1 cellular context compared by ENCODE assay signal in the genomic region with DNA sequence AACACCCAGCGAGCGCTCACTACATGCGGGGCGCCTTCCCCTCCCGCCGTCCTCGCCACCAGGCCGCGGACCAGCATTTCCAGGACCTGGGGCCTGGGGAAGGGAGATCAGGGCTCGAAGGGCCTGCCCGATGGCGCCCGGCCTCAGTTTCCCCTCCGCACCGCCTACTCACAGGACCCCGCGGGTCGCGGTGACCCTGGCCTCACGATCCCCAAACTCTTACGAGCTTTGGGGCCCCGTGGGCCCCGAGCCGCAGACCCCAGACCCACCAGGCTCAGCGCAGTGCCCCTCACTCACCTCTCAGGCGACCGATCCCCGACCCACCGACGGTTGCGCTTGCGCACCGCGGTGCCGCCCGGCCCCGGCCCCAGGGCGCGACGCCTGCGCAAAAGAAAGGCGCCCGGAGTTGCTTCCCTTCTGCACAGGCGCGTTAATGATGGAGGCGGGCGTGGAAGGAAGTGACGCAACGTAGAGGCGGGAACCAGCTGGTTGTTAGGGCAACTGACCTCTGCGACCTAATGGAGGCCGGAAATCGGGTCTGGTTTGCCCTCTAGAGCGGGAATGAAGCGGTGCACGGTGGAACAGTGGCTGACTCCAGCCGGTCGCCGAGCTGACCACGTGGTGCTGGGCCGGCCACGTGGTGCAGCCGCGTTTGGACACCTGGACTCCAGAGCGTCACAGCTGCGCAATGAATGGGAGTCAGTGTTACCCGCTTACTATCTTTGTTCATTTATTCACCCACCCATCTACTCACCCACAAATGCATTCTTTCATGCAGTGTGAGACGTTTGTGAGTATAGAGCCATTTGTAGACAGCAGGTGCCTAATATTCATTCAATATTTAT.
A peak's percentile ranks its signal among the peaks of the same experiment; 100 is the strongest.
TF ChIP-seq lines count a peak whose summit lies in the region.

A gene with protein sequence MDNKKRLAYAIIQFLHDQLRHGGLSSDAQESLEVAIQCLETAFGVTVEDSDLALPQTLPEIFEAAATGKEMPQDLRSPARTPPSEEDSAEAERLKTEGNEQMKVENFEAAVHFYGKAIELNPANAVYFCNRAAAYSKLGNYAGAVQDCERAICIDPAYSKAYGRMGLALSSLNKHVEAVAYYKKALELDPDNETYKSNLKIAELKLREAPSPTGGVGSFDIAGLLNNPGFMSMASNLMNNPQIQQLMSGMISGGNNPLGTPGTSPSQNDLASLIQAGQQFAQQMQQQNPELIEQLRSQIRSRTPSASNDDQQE (minus strand): TSS at position 338 of the 845 bp plus-strand sequence. CDS start 14,205 bp downstream, outside the sequence.

TF ChIP-seq in HEK293, 187 proteins besides CTCF, POLR2A, EP300 and RAD21 (continued from another document and continues in another):
- peak; percentile 78 for TF ChIP-seq SP3 (tag by site-specific recombination; IDR thresholded peaks at IDR 0.05)
- TF ChIP-seq ZNF768 (tag by site-specific recombination; IDR thresholded peaks at IDR 0.05) = no peak
- TF ChIP-seq ZBTB7A (tag by site-specific recombination; IDR thresholded peaks at IDR 0.05; ENCODE audit: low read depth) = no peak
- peak; percentile 77 for TF ChIP-seq YY2 (tag by site-specific recombination; IDR thresholded peaks at IDR 0.05)
- no peak for TF ChIP-seq ZNF202 (tag by site-specific recombination; IDR thresholded peaks at IDR 0.05; ENCODE audit: borderline replicate concordance)
- TF ChIP-seq, protein P1, sequence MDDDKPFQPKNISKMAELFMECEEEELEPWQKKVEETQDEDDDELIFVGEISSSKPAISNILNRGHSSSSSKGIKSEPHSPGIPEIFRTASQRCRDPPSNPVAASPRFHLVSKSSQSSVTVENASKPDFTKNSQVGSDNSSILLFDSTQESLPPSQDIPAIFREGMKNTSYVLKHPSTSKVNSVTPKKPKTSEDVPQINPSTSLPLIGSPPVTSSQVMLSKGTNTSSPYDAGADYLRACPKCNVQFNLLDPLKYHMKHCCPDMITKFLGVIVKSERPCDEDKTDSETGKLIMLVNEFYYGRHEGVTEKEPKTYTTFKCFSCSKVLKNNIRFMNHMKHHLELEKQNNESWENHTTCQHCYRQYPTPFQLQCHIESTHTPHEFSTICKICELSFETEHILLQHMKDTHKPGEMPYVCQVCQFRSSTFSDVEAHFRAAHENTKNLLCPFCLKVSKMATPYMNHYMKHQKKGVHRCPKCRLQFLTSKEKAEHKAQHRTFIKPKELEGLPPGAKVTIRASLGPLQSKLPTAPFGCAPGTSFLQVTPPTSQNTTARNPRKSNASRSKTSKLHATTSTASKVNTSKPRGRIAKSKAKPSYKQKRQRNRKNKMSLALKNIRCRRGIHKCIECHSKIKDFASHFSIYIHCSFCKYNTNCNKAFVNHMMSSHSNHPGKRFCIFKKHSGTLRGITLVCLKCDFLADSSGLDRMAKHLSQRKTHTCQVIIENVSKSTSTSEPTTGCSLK (tag by site-specific recombination; IDR thresholded peaks at IDR 0.05) = no peak
- TF ChIP-seq, protein P2, sequence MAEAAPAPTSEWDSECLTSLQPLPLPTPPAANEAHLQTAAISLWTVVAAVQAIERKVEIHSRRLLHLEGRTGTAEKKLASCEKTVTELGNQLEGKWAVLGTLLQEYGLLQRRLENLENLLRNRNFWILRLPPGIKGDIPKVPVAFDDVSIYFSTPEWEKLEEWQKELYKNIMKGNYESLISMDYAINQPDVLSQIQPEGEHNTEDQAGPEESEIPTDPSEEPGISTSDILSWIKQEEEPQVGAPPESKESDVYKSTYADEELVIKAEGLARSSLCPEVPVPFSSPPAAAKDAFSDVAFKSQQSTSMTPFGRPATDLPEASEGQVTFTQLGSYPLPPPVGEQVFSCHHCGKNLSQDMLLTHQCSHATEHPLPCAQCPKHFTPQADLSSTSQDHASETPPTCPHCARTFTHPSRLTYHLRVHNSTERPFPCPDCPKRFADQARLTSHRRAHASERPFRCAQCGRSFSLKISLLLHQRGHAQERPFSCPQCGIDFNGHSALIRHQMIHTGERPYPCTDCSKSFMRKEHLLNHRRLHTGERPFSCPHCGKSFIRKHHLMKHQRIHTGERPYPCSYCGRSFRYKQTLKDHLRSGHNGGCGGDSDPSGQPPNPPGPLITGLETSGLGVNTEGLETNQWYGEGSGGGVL (tag by site-specific recombination; IDR thresholded peaks at IDR 0.05) = no peak
- TF ChIP-seq ZIC2 (tag by site-specific recombination; IDR thresholded peaks at IDR 0.05) = no peak
- TF ChIP-seq, protein P3, sequence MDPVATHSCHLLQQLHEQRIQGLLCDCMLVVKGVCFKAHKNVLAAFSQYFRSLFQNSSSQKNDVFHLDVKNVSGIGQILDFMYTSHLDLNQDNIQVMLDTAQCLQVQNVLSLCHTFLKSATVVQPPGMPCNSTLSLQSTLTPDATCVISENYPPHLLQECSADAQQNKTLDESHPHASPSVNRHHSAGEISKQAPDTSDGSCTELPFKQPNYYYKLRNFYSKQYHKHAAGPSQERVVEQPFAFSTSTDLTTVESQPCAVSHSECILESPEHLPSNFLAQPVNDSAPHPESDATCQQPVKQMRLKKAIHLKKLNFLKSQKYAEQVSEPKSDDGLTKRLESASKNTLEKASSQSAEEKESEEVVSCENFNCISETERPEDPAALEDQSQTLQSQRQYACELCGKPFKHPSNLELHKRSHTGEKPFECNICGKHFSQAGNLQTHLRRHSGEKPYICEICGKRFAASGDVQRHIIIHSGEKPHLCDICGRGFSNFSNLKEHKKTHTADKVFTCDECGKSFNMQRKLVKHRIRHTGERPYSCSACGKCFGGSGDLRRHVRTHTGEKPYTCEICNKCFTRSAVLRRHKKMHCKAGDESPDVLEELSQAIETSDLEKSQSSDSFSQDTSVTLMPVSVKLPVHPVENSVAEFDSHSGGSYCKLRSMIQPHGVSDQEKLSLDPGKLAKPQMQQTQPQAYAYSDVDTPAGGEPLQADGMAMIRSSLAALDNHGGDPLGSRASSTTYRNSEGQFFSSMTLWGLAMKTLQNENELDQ (tag by site-specific recombination; IDR thresholded peaks at IDR 0.05; ENCODE audit: low read depth) = no peak
- peak; percentile 78; the same call in 1 of the 2 replicates for TF ChIP-seq ZNF76 (tag by site-specific recombination; IDR thresholded peaks at IDR 0.05; ENCODE audit: borderline replicate concordance, low read depth)
- TF ChIP-seq, protein P4, sequence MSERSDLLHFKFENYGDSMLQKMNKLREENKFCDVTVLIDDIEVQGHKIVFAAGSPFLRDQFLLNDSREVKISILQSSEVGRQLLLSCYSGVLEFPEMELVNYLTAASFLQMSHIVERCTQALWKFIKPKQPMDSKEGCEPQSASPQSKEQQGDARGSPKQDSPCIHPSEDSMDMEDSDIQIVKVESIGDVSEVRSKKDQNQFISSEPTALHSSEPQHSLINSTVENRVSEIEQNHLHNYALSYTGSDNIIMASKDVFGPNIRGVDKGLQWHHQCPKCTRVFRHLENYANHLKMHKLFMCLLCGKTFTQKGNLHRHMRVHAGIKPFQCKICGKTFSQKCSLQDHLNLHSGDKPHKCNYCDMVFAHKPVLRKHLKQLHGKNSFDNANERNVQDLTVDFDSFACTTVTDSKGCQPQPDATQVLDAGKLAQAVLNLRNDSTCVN (tag by site-specific recombination; optimal IDR thresholded peaks at IDR 0.05) = peak; percentile 53
- TF ChIP-seq BCL11A (tag by site-specific recombination; IDR thresholded peaks at IDR 0.05; ENCODE audit: low read depth) = peak; percentile 81; the same call in 1 of the 2 replicates
- no peak for TF ChIP-seq ZNF558 (tag by site-specific recombination; IDR thresholded peaks at IDR 0.05)
- TF ChIP-seq BCL11B (tag by site-specific recombination; IDR thresholded peaks at IDR 0.05; ENCODE audit: low read depth) = peak; percentile 98
- peak; percentile 85 for TF ChIP-seq ZNF629 (tag by site-specific recombination; IDR thresholded peaks at IDR 0.05)
- TF ChIP-seq ZNF114 (tag by site-specific recombination; IDR thresholded peaks at IDR 0.05) = no peak
- TF ChIP-seq ZNF621 (tag by site-specific recombination; IDR thresholded peaks at IDR 0.05) = no peak
- TF ChIP-seq ZNF155 (tag by site-specific recombination; IDR thresholded peaks at IDR 0.05) = no peak
- TF ChIP-seq, protein P5, sequence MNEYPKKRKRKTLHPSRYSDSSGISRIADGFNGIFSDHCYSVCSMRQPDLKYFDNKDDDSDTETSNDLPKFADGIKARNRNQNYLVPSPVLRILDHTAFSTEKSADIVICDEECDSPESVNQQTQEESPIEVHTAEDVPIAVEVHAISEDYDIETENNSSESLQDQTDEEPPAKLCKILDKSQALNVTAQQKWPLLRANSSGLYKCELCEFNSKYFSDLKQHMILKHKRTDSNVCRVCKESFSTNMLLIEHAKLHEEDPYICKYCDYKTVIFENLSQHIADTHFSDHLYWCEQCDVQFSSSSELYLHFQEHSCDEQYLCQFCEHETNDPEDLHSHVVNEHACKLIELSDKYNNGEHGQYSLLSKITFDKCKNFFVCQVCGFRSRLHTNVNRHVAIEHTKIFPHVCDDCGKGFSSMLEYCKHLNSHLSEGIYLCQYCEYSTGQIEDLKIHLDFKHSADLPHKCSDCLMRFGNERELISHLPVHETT (tag by site-specific recombination; IDR thresholded peaks at IDR 0.05) = no peak
- TF ChIP-seq YY1 (tag by site-specific recombination; IDR thresholded peaks at IDR 0.05) = peak; percentile 81
- no peak for TF ChIP-seq ZNF670 (tag by site-specific recombination; IDR thresholded peaks at IDR 0.05; ENCODE audit: low read depth)
- TF ChIP-seq, protein P6, sequence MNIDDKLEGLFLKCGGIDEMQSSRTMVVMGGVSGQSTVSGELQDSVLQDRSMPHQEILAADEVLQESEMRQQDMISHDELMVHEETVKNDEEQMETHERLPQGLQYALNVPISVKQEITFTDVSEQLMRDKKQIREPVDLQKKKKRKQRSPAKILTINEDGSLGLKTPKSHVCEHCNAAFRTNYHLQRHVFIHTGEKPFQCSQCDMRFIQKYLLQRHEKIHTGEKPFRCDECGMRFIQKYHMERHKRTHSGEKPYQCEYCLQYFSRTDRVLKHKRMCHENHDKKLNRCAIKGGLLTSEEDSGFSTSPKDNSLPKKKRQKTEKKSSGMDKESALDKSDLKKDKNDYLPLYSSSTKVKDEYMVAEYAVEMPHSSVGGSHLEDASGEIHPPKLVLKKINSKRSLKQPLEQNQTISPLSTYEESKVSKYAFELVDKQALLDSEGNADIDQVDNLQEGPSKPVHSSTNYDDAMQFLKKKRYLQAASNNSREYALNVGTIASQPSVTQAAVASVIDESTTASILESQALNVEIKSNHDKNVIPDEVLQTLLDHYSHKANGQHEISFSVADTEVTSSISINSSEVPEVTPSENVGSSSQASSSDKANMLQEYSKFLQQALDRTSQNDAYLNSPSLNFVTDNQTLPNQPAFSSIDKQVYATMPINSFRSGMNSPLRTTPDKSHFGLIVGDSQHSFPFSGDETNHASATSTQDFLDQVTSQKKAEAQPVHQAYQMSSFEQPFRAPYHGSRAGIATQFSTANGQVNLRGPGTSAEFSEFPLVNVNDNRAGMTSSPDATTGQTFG (tag by site-specific recombination; IDR thresholded peaks at IDR 0.05; ENCODE audit: borderline replicate concordance) = no peak
- TF ChIP-seq ZNF610 (tag by site-specific recombination; IDR thresholded peaks at IDR 0.05; ENCODE audit: borderline replicate concordance) = peak; percentile 74; the same call in 1 of the 2 replicates
- no peak for TF ChIP-seq ZNF530 (tag by site-specific recombination; IDR thresholded peaks at IDR 0.05; ENCODE audit: low read depth)
- peak; percentile 78 for TF ChIP-seq ZFP69B (tag by site-specific recombination; IDR thresholded peaks at IDR 0.05)
- peak; percentile 8; the same call in 1 of the 2 replicates for TF ChIP-seq KLF1 (tag by site-specific recombination; IDR thresholded peaks at IDR 0.05)
- TF ChIP-seq ZNF701 (tag by site-specific recombination; IDR thresholded peaks at IDR 0.05) = no peak
- TF ChIP-seq ZNF223 (tag by site-specific recombination; IDR thresholded peaks at IDR 0.05) = no peak
- 0 out of 2 replicates have a peak, but pooled peaks have one; percentile 41 for TF ChIP-seq ZNF501 (tag by site-specific recombination; IDR thresholded peaks at IDR 0.05)
- TF ChIP-seq ZXDB (tag by site-specific recombination; IDR thresholded peaks at IDR 0.05) = peak; percentile 40; the same call in 1 of the 2 replicates
- no peak for TF ChIP-seq MYNN (tag by site-specific recombination; IDR thresholded peaks at IDR 0.05; ENCODE audit: borderline replicate concordance)
- TF ChIP-seq, protein P7, sequence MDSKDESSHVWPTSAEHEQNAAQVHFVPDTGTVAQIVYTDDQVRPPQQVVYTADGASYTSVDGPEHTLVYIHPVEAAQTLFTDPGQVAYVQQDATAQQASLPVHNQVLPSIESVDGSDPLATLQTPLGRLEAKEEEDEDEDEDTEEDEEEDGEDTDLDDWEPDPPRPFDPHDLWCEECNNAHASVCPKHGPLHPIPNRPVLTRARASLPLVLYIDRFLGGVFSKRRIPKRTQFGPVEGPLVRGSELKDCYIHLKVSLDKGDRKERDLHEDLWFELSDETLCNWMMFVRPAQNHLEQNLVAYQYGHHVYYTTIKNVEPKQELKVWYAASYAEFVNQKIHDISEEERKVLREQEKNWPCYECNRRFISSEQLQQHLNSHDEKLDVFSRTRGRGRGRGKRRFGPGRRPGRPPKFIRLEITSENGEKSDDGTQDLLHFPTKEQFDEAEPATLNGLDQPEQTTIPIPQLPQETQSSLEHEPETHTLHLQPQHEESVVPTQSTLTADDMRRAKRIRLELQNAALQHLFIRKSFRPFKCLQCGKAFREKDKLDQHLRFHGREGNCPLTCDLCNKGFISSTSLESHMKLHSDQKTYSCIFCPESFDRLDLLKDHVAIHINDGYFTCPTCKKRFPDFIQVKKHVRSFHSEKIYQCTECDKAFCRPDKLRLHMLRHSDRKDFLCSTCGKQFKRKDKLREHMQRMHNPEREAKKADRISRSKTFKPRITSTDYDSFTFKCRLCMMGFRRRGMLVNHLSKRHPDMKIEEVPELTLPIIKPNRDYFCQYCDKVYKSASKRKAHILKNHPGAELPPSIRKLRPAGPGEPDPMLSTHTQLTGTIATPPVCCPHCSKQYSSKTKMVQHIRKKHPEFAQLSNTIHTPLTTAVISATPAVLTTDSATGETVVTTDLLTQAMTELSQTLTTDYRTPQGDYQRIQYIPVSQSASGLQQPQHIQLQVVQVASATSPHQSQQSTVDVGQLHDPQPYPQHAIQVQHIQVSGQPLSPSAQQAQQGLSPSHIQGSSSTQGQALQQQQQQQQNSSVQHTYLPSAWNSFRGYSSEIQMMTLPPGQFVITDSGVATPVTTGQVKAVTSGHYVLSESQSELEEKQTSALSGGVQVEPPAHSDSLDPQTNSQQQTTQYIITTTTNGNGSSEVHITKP (tag by site-specific recombination; IDR thresholded peaks at IDR 0.05) = peak; percentile 43; the same call in 1 of the 2 replicates
- no peak for TF ChIP-seq ZNF140 (tag by site-specific recombination; IDR thresholded peaks at IDR 0.05)
- no peak for TF ChIP-seq ZNF624 (tag by site-specific recombination; IDR thresholded peaks at IDR 0.05)
- no peak for TF ChIP-seq ZNF677 (tag by site-specific recombination; IDR thresholded peaks at IDR 0.05)
- TF ChIP-seq, protein P8, sequence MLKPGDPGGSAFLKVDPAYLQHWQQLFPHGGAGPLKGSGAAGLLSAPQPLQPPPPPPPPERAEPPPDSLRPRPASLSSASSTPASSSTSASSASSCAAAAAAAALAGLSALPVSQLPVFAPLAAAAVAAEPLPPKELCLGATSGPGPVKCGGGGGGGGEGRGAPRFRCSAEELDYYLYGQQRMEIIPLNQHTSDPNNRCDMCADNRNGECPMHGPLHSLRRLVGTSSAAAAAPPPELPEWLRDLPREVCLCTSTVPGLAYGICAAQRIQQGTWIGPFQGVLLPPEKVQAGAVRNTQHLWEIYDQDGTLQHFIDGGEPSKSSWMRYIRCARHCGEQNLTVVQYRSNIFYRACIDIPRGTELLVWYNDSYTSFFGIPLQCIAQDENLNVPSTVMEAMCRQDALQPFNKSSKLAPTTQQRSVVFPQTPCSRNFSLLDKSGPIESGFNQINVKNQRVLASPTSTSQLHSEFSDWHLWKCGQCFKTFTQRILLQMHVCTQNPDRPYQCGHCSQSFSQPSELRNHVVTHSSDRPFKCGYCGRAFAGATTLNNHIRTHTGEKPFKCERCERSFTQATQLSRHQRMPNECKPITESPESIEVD (tag by site-specific recombination; IDR thresholded peaks at IDR 0.05) = no peak
